Comparison of ENCODE assay signal across 22 cellular contexts in the genomic region with DNA sequence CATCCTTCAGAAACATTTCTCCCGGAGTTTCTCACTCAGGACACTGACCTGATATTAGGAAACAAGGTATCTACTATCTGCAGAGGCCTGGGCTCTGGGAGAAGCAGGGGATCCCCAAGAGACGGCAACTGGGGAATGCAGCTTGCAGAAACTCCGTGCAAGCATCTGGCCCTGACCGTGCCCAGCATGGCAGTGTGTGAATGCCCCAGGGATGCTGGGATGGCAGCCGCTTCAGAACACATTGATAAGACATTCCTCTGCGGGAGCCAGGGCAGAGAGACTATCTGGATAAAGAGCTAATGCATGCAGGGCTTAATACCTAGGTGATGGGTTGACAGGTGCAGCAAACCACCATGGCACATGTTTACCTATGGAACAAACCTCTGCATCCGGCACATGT. TPM values are rescaled to one million over a fixed set of nuclear protein-coding genes. Genes with fewer than 3 reads are reported as not detected.
A peak's percentile ranks its signal among the peaks of the same experiment; 100 is the strongest.
DNase-seq lines count a peak whose midpoint lies in the region; ATAC-seq, FAIRE-seq and TF ChIP-seq lines count a peak whose summit lies in the region.
"Had no signal": no experiment of that assay in that cellular context is flagged by ENCODE, and none has a peak within 500 bp of the region (broad histone marks: within the 10 kb centered on the region; RNA-seq: fewer than 3 reads in every experiment).

No MANE protein-coding gene starts in this region.

- H3K9ac ChIP-seq in HCT116 (ENCODE audit: low read length) (peak overlapping the region; percentile 66), keratinocyte (ENCODE audit: control insufficient read depth, extremely low read depth, insufficient read depth, low read length) (peak overlapping the region; percentile 84), skeletal muscle satellite cell (ENCODE audit: low read depth, low read length) (no peak overlapping the region)

- H3K4me1 ChIP-seq in HCT116 (ENCODE audit: control insufficient read depth in 1 of 2, insufficient read depth in 2 of 2, low read length in 2 of 2) (peaks cover 16 to 36% of the 10 kb centered on the region in 2 experiments), keratinocyte (ENCODE audit: control insufficient read depth, extremely low read depth, insufficient read depth, low read length) (peaks cover 14% of the 10 kb centered on the region), skeletal muscle satellite cell (ENCODE audit: control insufficient read depth, insufficient read depth, low read length) (no peaks in the 10 kb centered on the region)

- H2AFZ ChIP-seq in HCT116 (ENCODE audit: low read depth, low read length, poor library complexity, severe bottlenecking) (no peak overlapping the region), keratinocyte (ENCODE audit: control insufficient read depth, low read length) (no peak overlapping the region)

- peak overlapping the region in 1 of 2 experiments; percentile 55; a peak in 2 of 4 replicates for H3K4me3 ChIP-seq in HCT116 (replicated peaks in 1 of 2; ENCODE audit: low read depth in 1 of 2, low read length in 2 of 2)
- H3K4me3 ChIP-seq in keratinocyte (ENCODE audit: control insufficient read depth in 2 of 3, extremely low read depth in 1 of 3, insufficient read depth in 2 of 3, low read depth in 1 of 3, low read length in 3 of 3) = no peak overlapping the region
- H3K4me3 ChIP-seq in skeletal muscle satellite cell (ENCODE audit: low read length) = no peak overlapping the region
- H3K4me3 ChIP-seq: gastroesophageal sphincter, upper lobe of right lung had no signal

- H3K79me2 ChIP-seq in HCT116 (ENCODE audit: insufficient read depth, low read length) = no peaks in the 10 kb centered on the region
- no peaks in the 10 kb centered on the region for H3K79me2 ChIP-seq in keratinocyte (ENCODE audit: control insufficient read depth, insufficient read depth, low read length)

- H3K27ac ChIP-seq in HCT116 (ENCODE audit: low read depth, low read length) = peak overlapping the region; percentile 61; the same call in 1 of the 2 replicates
- H3K27ac ChIP-seq in keratinocyte (ENCODE audit: control insufficient read depth, insufficient read depth, low read length) = no peak overlapping the region
- H3K27ac ChIP-seq: C4-2B, upper lobe of right lung had no signal

- DNase-seq in HCT116 (ENCODE audit: low read depth, low spot score) (no peak), RPMI7951 (ENCODE audit: low read depth) (peak; percentile 46), keratinocyte (ENCODE audit: low read depth, low spot score) (no peak), NCI-H2107 treated with DMSO at 0.1 percent for 48 hours (lab: John Stamatoyannopoulos, UW; ENCODE audit: unreplicated experiment) (no peak), kidney tubule cell (ENCODE audit: low spot score) (no peak)
- DNase-seq: activated T-cell treated with anti-CD3 and anti-CD28 coated beads, Interleukin-2, amount 50 U/mL, for 48 hours; cerebellar nuclear complex; effector CD4-positive, alpha-beta T cell; H7; hypothalamus; NCI-H146; NCI-H526; SHP77 treated with DMSO at 0.1 percent for 48 hours; stimulated activated CD4-positive, alpha-beta T cell treated with anti-CD3 and anti-CD28 coated beads, Interleukin-12 subunit alpha, Interleukin-12 subunit beta, amount 100 ng/mL, for 4 hours; stimulated activated naive CD8-positive, alpha-beta T cell treated with anti-CD3 and anti-CD28 coated beads, Interleukin-15, amount 100 ng/mL, for 72 hours; T-helper 1 cell; upper lobe of right lung had no signal

- TF ChIP-seq CTCF in HCT116 (IDR thresholded peaks at IDR 0.05 in 2 of 3, conservative IDR thresholded peaks at IDR 0.05 in 1 of 3; ENCODE audit: borderline replicate concordance in 1 of 3, insufficient read depth in 1 of 3, low read depth in 2 of 3, low read length in 2 of 3) (no peak), keratinocyte (optimal IDR thresholded peaks at IDR 0.05 in 1 of 3, IDR thresholded peaks at IDR 0.05 in 1 of 3, conservative IDR thresholded peaks at IDR 0.05 in 1 of 3; ENCODE audit: extremely low read depth in 1 of 3, insufficient read depth in 2 of 3, low read length in 3 of 3) (no peak)

- no peaks in the 10 kb centered on the region for H3K27me3 ChIP-seq in HCT116 (ENCODE audit: insufficient read depth, low read length)
- peaks cover 11% of the 10 kb centered on the region for H3K27me3 ChIP-seq in keratinocyte (ENCODE audit: control insufficient read depth, extremely low read depth, insufficient read depth, low read length)
- peaks cover 23% of the 10 kb centered on the region for H3K27me3 ChIP-seq in skeletal muscle satellite cell (ENCODE audit: control insufficient read depth, insufficient read depth, low read length)
- H3K27me3 ChIP-seq: gastroesophageal sphincter, upper lobe of right lung had no signal

- CTCF ChIA-PET in HCT116 (lab: Charles Lee) = interaction anchor here (1.1 to 1.4 kb wide), 2 partner anchors 30 to 108 kb away, joined by 3 read pairs; no protein-coding TSS in a partner anchor

- H3K9me2 ChIP-seq in HCT116 (ENCODE audit: insufficient read depth) = no peaks in the 10 kb centered on the region

- intact Hi-C loops in HCT116 (cut with micrococcal nuclease) = no loop called here

- H3K9me3 ChIP-seq in HCT116 (ENCODE audit: control insufficient read depth in 1 of 2, insufficient read depth in 1 of 2, low read depth in 1 of 2, low read length in 2 of 2) = no peaks in the 10 kb centered on the region
- no peaks in the 10 kb centered on the region for H3K9me3 ChIP-seq in keratinocyte (ENCODE audit: control insufficient read depth, low read depth, low read length)
- H3K9me3 ChIP-seq in skeletal muscle satellite cell (replicated peaks; ENCODE audit: low read length) = no peaks in the 10 kb centered on the region
- H3K9me3 ChIP-seq: gastroesophageal sphincter, upper lobe of right lung had no signal

- no peak for ATAC-seq in HCT116
- no peak for ATAC-seq in HG02759 (IDR thresholded peaks at IDR 0.05; ENCODE audit: unreplicated experiment)
- ATAC-seq: activated CD4-positive, alpha-beta T cell treated with anti-CD3 and anti-CD28 coated beads for 36 hours; gastroesophageal sphincter; stimulated activated naive CD8-positive, alpha-beta T cell treated with anti-CD3 and anti-CD28 coated beads, Interleukin-15, amount 100 ng/mL, for 72 hours; upper lobe of right lung had no signal

- no peak for FAIRE-seq in keratinocyte (lab: Jason Lieb, UNC)

- dilution Hi-C loops in keratinocyte (cut with MboI; ENCODE audit: extremely low pct_ligation_motif_present, low sequenced_read_pairs) = no loop called here

- no peak for TF ChIP-seq POLR2A in HCT116 (IDR thresholded peaks at IDR 0.05; ENCODE audit: borderline replicate concordance, extremely low read depth, insufficient read depth, insufficient read length)

- H3K4me2 ChIP-seq in HCT116 (ENCODE audit: low read length) (peak overlapping the region; percentile 89), keratinocyte (ENCODE audit: control insufficient read depth, extremely low read depth, insufficient read depth, low read depth, low read length) (no peak overlapping the region), skeletal muscle satellite cell (ENCODE audit: low read length) (peak overlapping the region; percentile 61)

- no TSS peak for BruUV-seq in HCT116 (replicated peaks; lab: Mats Ljungman, UMichigan)

- no peaks in the 10 kb centered on the region for H3K9me1 ChIP-seq in keratinocyte (ENCODE audit: control insufficient read depth, extremely low read depth, insufficient read depth, low read length)

- RAD21 ChIA-PET in HCT116 (lab: Charles Lee; ENCODE audit: low non-redundant PET in 1 of 2, low total read pairs in 2 of 2, uncharacterized antibody in 2 of 2, unreplicated experiment in 2 of 2) = no interaction called here

- H3K36me3 ChIP-seq in HCT116 (ENCODE audit: control insufficient read depth in 1 of 2, insufficient read depth in 2 of 2, low read length in 2 of 2) (no peaks in the 10 kb centered on the region), keratinocyte (ENCODE audit: control insufficient read depth in 2 of 2, extremely low read depth in 1 of 2, insufficient read depth in 2 of 2, low read length in 2 of 2) (no peaks in the 10 kb centered on the region), skeletal muscle satellite cell (ENCODE audit: insufficient read depth, low read length) (no peaks in the 10 kb centered on the region)
- H3K36me3 ChIP-seq: gastroesophageal sphincter, upper lobe of right lung had no signal

- POLR2A ChIA-PET in HCT116 (lab: Charles Lee) = interaction anchor here (1.2 kb wide), 1 partner anchor 14 kb away, joined by 4 read pairs; no protein-coding TSS in a partner anchor

- no peak for TF ChIP-seq RAD21 in HCT116 (IDR thresholded peaks at IDR 0.05; ENCODE audit: low read depth)

- H4K20me1 ChIP-seq in HCT116 (ENCODE audit: insufficient read depth) (no peaks in the 10 kb centered on the region), keratinocyte (ENCODE audit: control insufficient read depth, extremely low read depth, insufficient read depth, low read length) (no peaks in the 10 kb centered on the region)

TF ChIP-seq in HCT116, 20 proteins besides CTCF, POLR2A, EP300 and RAD21 (continues in another document):
- TF ChIP-seq CEBPB (IDR thresholded peaks at IDR 0.05; ENCODE audit: low read depth) (no peak), ZBTB33 (IDR thresholded peaks at IDR 0.05; ENCODE audit: extremely low read depth, insufficient replicate concordance, low read length) (no peak)

RNA-seq across cellular contexts. Expression of gene NFATC2, which starts 55.4 kb away (rescaled TPM):
- 5.0 TPM for total RNA-seq in HCT116 (2021; ENCODE audit: unreplicated experiment)
- 3.6 and 3.9 TPM in 2 replicates for polyA plus RNA-seq in HCT116 (2012)
- 3.0 and 3.4 TPM in 2 replicates for total RNA-seq in RPMI7951 (2014; rRNA removed; shearing (Covaris generic))
- 0.05 to 0.06 TPM (median 0.05 TPM) in 3 replicates for polyA plus RNA-seq in keratinocyte
- 0.84 TPM for polyA plus RNA-seq in keratinocyte (2011; ENCODE audit: low read depth)
- polyA plus RNA-seq in keratinocyte (2011; cell fraction: cytosol; rRNA removed) = 0.04 and 0.11 TPM in 2 replicates
- polyA plus RNA-seq in keratinocyte (2011; cell fraction: nucleus; rRNA removed) = 0.23 and 0.25 TPM in 2 replicates
- polyA plus RNA-seq in keratinocyte (2012; ENCODE audit: low replicate concordance) = 0.05 and 1.6 TPM in 2 replicates
- 0.06 to 0.39 TPM (median 0.23 TPM) in 3 replicates for polyA minus RNA-seq in keratinocyte
- polyA minus RNA-seq in keratinocyte (2011; cell fraction: cytosol; rRNA and poly(A)+ RNA removed) = 0.38 TPM
- 0.32 and 0.39 TPM in 2 replicates for polyA minus RNA-seq in keratinocyte (2011; cell fraction: nucleus; rRNA and poly(A)+ RNA removed)
- under 0.01 and 0.22 TPM in 2 replicates for total RNA-seq in skeletal muscle satellite cell (2012; rRNA removed)
